9 cellular contexts compared by ENCODE assay signal in genomic region chr4:74873545-74874295, GRCh38. TPM values are rescaled to one million over a fixed set of nuclear protein-coding genes. Genes with fewer than 3 reads are reported as not detected.
DNase-seq lines count a peak whose midpoint lies in the region; ATAC-seq and TF ChIP-seq lines count a peak whose summit lies in the region.
"Had no signal": no experiment of that assay in that cellular context is flagged by ENCODE, and none has a peak within 500 bp of the region (broad histone marks: within the 10 kb centered on the region; RNA-seq: fewer than 3 reads in every experiment).

No MANE protein-coding gene starts in this region.

- DNase-seq in NOMO-1 treated with DMSO at 0.1 percent for 48 hours (lab: John Stamatoyannopoulos, UW; ENCODE audit: unreplicated experiment) (peak; percentile 49), NOMO-1 treated with dmso at 0.1 percent for 144 hours (lab: John Stamatoyannopoulos, UW; ENCODE audit: unreplicated experiment) (no peak), tibial artery (no peak), cardiac septum (ENCODE audit: low spot score) (no peak)
- no peak for DNase-seq in activated T-helper 2 cell treated with anti-CD3 and anti-CD28 coated beads, Interferon-gamma antibody, Interleukin-2, Interleukin-4, amounts not matched to agents 10 μg/mL and 5 μg/mL and 100 μg/mL, durations not matched to agents 14 hours and 24 hours and 36 hours (ENCODE audit: low spot score)
- DNase-seq in activated CD4-positive, alpha-beta T cell treated with anti-CD3 and anti-CD28 coated beads for 4 hours, result no peak

- no peaks in the 10 kb centered on the region for H3K79me2 ChIP-seq in SU-DHL-6 (ENCODE audit: insufficient read depth, low read length)

- H3K4me3 ChIP-seq in SU-DHL-6 (ENCODE audit: insufficient read depth, low read length, poor library complexity, severe bottlenecking) (peak overlapping the region; percentile 16), tibial artery (peak overlapping the region in 1 of 2 donors; percentile 0)
- H3K4me3 ChIP-seq: skin epidermis had no signal

- H3K27ac ChIP-seq in SU-DHL-6 (ENCODE audit: low read depth, low read length) (peak overlapping the region; percentile 83), tibial artery (peak overlapping the region; percentile 46 to 70)
- H3K27ac ChIP-seq: skin epidermis had no signal

- H3K27me3 Mint-ChIP-seq in activated T-helper 2 cell treated with anti-CD3 and anti-CD28 coated beads, Interferon-gamma antibody, Interleukin-2, Interleukin-4, amounts not matched to agents 10 μg/mL and 5 μg/mL and 100 μg/mL, durations not matched to agents 14 hours and 24 hours and 36 hours (ENCODE audit: low read depth), result peaks cover 1% of the 10 kb centered on the region

- H3K9me3 Mint-ChIP-seq in activated T-helper 2 cell treated with anti-CD3 and anti-CD28 coated beads, Interferon-gamma antibody, Interleukin-2, Interleukin-4, amounts not matched to agents 10 μg/mL and 5 μg/mL and 100 μg/mL, durations not matched to agents 14 hours and 24 hours and 36 hours, result no peaks in the 10 kb centered on the region

- H3K4me2 ChIP-seq in SU-DHL-6 (ENCODE audit: low read depth, low read length, poor library complexity, severe bottlenecking), result peak overlapping the region; percentile 67

- no peak for TF ChIP-seq CTCF in SU-DHL-6 (IDR thresholded peaks at IDR 0.05; ENCODE audit: insufficient read depth, low read length, poor library complexity, severe bottlenecking)
- no peak for TF ChIP-seq CTCF in tibial artery (IDR thresholded peaks at IDR 0.05)

- H3K9me3 ChIP-seq in SU-DHL-6 (ENCODE audit: insufficient read depth, low read length) (no peaks in the 10 kb centered on the region), tibial artery (no peaks in the 10 kb centered on the region)

- peaks cover 0 to 38% (median 22%) of the 10 kb centered on the region in 4 donors for H3K4me1 ChIP-seq in tibial artery

- H3K9me2 ChIP-seq in SU-DHL-6 (replicated peaks; ENCODE audit: insufficient read depth, low read length), result no peaks in the 10 kb centered on the region

- peak overlapping the region; percentile 29 for H3K9ac ChIP-seq in SU-DHL-6 (ENCODE audit: low read length)

- peaks cover 14% of the 10 kb centered on the region for H3F3A ChIP-seq in SU-DHL-6 (ENCODE audit: insufficient read depth)

- H2AFZ ChIP-seq in SU-DHL-6 (ENCODE audit: low read depth, low read length, severe bottlenecking), result peak overlapping the region; percentile 16

- no peak overlapping the region for H3K4me3 Mint-ChIP-seq in activated T-helper 2 cell treated with anti-CD3 and anti-CD28 coated beads, Interferon-gamma antibody, Interleukin-2, Interleukin-4, amounts not matched to agents 10 μg/mL and 5 μg/mL and 100 μg/mL, durations not matched to agents 14 hours and 24 hours and 36 hours (ENCODE audit: low read depth)

- ATAC-seq in HG03097 (IDR thresholded peaks at IDR 0.05; ENCODE audit: low FRiP score, unreplicated experiment), result peak; percentile 96

- H3K36me3 ChIP-seq in SU-DHL-6 (ENCODE audit: low read length), result no peaks in the 10 kb centered on the region
- no peaks in the 10 kb centered on the region for H3K36me3 ChIP-seq in tibial artery

- no peaks in the 10 kb centered on the region for H4K20me1 ChIP-seq in SU-DHL-6 (ENCODE audit: low read depth, low read length)

- no peaks in the 10 kb centered on the region for H3K4me1 Mint-ChIP-seq in activated T-helper 2 cell treated with anti-CD3 and anti-CD28 coated beads, Interferon-gamma antibody, Interleukin-2, Interleukin-4, amounts not matched to agents 10 μg/mL and 5 μg/mL and 100 μg/mL, durations not matched to agents 14 hours and 24 hours and 36 hours (ENCODE audit: low read depth)

- no peak overlapping the region for H3K27ac Mint-ChIP-seq in activated T-helper 2 cell treated with anti-CD3 and anti-CD28 coated beads, Interferon-gamma antibody, Interleukin-2, Interleukin-4, amounts not matched to agents 10 μg/mL and 5 μg/mL and 100 μg/mL, durations not matched to agents 14 hours and 24 hours and 36 hours

- no peaks in the 10 kb centered on the region for H3K27me3 ChIP-seq in SU-DHL-6 (ENCODE audit: low read length)
- no peaks in the 10 kb centered on the region for H3K27me3 ChIP-seq in tibial artery

- no peaks in the 10 kb centered on the region for H3K36me3 Mint-ChIP-seq in activated T-helper 2 cell treated with anti-CD3 and anti-CD28 coated beads, Interferon-gamma antibody, Interleukin-2, Interleukin-4, amounts not matched to agents 10 μg/mL and 5 μg/mL and 100 μg/mL, durations not matched to agents 14 hours and 24 hours and 36 hours (ENCODE audit: low read depth)

- intact Hi-C loops in tibial artery (cut with DNase I; ENCODE audit: low total_unique reads) (no loop called here), cardiac septum (cut with DNase I) (loop anchor here (10.0 kb wide), 2 partner anchors 411 to 611 kb away; no protein-coding TSS in a partner anchor)
- intact Hi-C loops in activated T-helper 2 cell treated with anti-CD3 and anti-CD28 coated beads, Interferon-gamma antibody, Interleukin-2, Interleukin-4, amounts not matched to agents 10 μg/mL and 5 μg/mL and 100 μg/mL, durations not matched to agents 14 hours and 24 hours and 36 hours (cut with micrococcal nuclease), result loop anchor here (5.0 kb wide), 1 partner anchor 974 kb away; no protein-coding TSS in a partner anchor

RNA-seq across cellular contexts. Expression of gene PARM1, which starts 59.2 kb away (rescaled TPM):
- total RNA-seq in activated T-helper 2 cell treated with anti-CD3 and anti-CD28 coated beads, Interferon-gamma antibody, Interleukin-2, Interleukin-4, amounts not matched to agents 10 μg/mL and 5 μg/mL and 100 μg/mL, durations not matched to agents 14 hours and 24 hours and 36 hours, result not detected in 2 replicates
- 74.4 TPM for total RNA-seq in cardiac septum

Comparison
In these comparisons a context has a peak if more than half of its experiments do, and no peak if none do; other contexts are left out.
1. RNA of gene PARM1, which starts 59.2 kb away (total RNA-seq): 74.4 TPM in cardiac septum (single experiment); not detected in activated T-helper 2 cell treated with anti-CD3 and anti-CD28 coated beads, Interferon-gamma antibody, Interleukin-2, Interleukin-4, amounts not matched to agents 10 μg/mL and 5 μg/mL and 100 μg/mL, durations not matched to agents 14 hours and 24 hours and 36 hours; every median in the first group is over 10 times any median in the second.